1 cellular context compared by ENCODE assay signal in genomic region chr15:78130012-78130353, GRCh38.
TF ChIP-seq lines count a peak whose summit lies in the region.

No MANE protein-coding gene starts in this region.

TF ChIP-seq in K562, 482 proteins besides CTCF, POLR2A, EP300 and RAD21:
- TF ChIP-seq ZNF75A (CRISPR knock-in tag; IDR thresholded peaks at IDR 0.05) (no peak), ZKSCAN8 (CRISPR knock-in tag; IDR thresholded peaks at IDR 0.05) (peak; percentile 44; the same call in 1 of the 2 replicates)
TF ChIP-seq in K562: peak in this region for 1.
